In genomic region chr6:166058064-166058739, GRCh38 we compare ENCODE assay signal across 15 cellular contexts.
DNase-seq lines count a peak whose midpoint lies in the region; ATAC-seq lines count a peak whose summit lies in the region.
"Had no signal": no experiment of that assay in that cellular context is flagged by ENCODE, and none has a peak within 500 bp of the region (broad histone marks: within the 10 kb centered on the region; RNA-seq: fewer than 3 reads in every experiment).

No MANE protein-coding gene starts in this region.

- H3K36me3 Mint-ChIP-seq in stimulated activated naive B cell treated with anti-CD40 and anti-IgM and Interleukin-4, amounts not matched to agents 10 μg/mL and 1 μg/mL and 100 μg/mL, for 72 hours, result no peaks in the 10 kb centered on the region

- intact Hi-C loops in head of caudate nucleus (cut with DNase I), result no loop called here

- peaks cover 7 to 16% of the 10 kb centered on the region in 2 donors for H3K27me3 Mint-ChIP-seq in stimulated activated naive B cell treated with anti-CD40 and anti-IgM and Interleukin-4, amounts not matched to agents 10 μg/mL and 1 μg/mL and 100 μg/mL, for 72 hours

- no peaks in the 10 kb centered on the region for H3K4me1 Mint-ChIP-seq in stimulated activated naive B cell treated with anti-CD40 and anti-IgM and Interleukin-4, amounts not matched to agents 10 μg/mL and 1 μg/mL and 100 μg/mL, for 72 hours
- H3K4me1 Mint-ChIP-seq: naive B cell had no signal

- H3K27ac Mint-ChIP-seq in stimulated activated naive B cell treated with anti-CD40 and anti-IgM and Interleukin-4, amounts not matched to agents 10 μg/mL and 1 μg/mL and 100 μg/mL, for 72 hours, result no peak overlapping the region

- no peak for ATAC-seq in GM18498 (IDR thresholded peaks at IDR 0.05; ENCODE audit: unreplicated experiment)
- ATAC-seq in GM18858 (IDR thresholded peaks at IDR 0.05; ENCODE audit: unreplicated experiment), result no peak
- ATAC-seq in stimulated activated naive B cell treated with anti-CD40 and anti-IgM and Interleukin-4, amounts not matched to agents 10 μg/mL and 1 μg/mL and 100 μg/mL, for 72 hours (replicated peaks), result no peak
- ATAC-seq: upper lobe of right lung had no signal

- H3K4me3 Mint-ChIP-seq in stimulated activated naive B cell treated with anti-CD40 and anti-IgM and Interleukin-4, amounts not matched to agents 10 μg/mL and 1 μg/mL and 100 μg/mL, for 72 hours, result no peak overlapping the region
- H3K4me3 Mint-ChIP-seq: naive B cell had no signal

- DNase-seq in AG08395 (ENCODE audit: low spot score) (peak; percentile 6), RPMI7951 (ENCODE audit: low read depth) (peak; percentile 79), head of caudate nucleus (peak in 41 of 42 donors; percentile 16 to 89 (median 52)), nucleus accumbens (lab: John Stamatoyannopoulos, UW) (peak in 32 of 56 donors; percentile 1 to 81 (median 22)), kidney tubule cell (ENCODE audit: low spot score) (no peak)
- DNase-seq in stimulated activated naive B cell treated with anti-CD40 and anti-IgM and Interleukin-4, amounts not matched to agents 10 μg/mL and 1 μg/mL and 100 μg/mL, for 72 hours, result no peak
- DNase-seq: activated CD4-positive, alpha-beta T cell treated with anti-CD3 and anti-CD28 coated beads, Interleukin-2, amount 50 U/mL, for 4 hours; DND-41; MG63; naive B cell; OCI-M1; T-helper 2 cell; upper lobe of right lung had no signal

- H3K9me3 Mint-ChIP-seq in stimulated activated naive B cell treated with anti-CD40 and anti-IgM and Interleukin-4, amounts not matched to agents 10 μg/mL and 1 μg/mL and 100 μg/mL, for 72 hours, result peaks cover 12 to 18% of the 10 kb centered on the region in 2 donors

Comparison
In these comparisons a context has a peak if more than half of its experiments do, and no peak if none do; other contexts are left out.
1. DNase-seq: peak in AG08395 (single experiment), RPMI7951 (single experiment), head of caudate nucleus (41 of 42) and nucleus accumbens (32 of 56); none in kidney tubule cell (single experiment) and stimulated activated naive B cell treated with anti-CD40 and anti-IgM and Interleukin-4, amounts not matched to agents 10 μg/mL and 1 μg/mL and 100 μg/mL, for 72 hours (single experiment).